22 cellular contexts compared by ENCODE assay signal in the genomic region with DNA sequence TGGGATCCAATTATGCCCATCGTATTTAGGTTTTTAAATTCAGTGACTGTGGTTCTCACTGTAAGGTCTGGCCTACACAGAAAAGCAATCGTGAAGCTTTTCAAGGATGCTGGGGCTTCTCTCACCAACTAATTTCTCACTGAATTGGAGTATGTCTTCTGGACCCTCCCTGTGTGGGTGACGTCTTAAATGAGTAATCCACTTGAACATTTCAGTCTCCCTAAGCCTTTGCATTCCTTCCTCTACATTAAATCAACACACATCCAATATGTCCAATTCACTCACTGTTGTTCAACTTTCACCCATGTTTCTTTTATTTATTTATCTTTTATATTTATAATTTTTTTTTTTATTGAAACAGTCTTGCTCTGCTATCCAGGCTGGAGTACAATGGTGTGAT. TPM values are rescaled to one million over a fixed set of nuclear protein-coding genes. Genes with fewer than 3 reads are reported as not detected.
DNase-seq lines count a peak whose midpoint lies in the region; ATAC-seq, FAIRE-seq and TF ChIP-seq lines count a peak whose summit lies in the region.
"Had no signal": no experiment of that assay in that cellular context is flagged by ENCODE, and none has a peak within 500 bp of the region (broad histone marks: within the 10 kb centered on the region; RNA-seq: fewer than 3 reads in every experiment).

No MANE protein-coding gene starts in this region.

- TF ChIP-seq CTCF in AG04450 (IDR thresholded peaks at IDR 0.05; ENCODE audit: low read depth, low read length) (no peak), astrocyte (IDR thresholded peaks at IDR 0.05; ENCODE audit: insufficient read depth, low read depth, low read length) (no peak), gastrocnemius medialis (IDR thresholded peaks at IDR 0.05 in 4 of 5, conservative IDR thresholded peaks at IDR 0.05 in 1 of 5) (no peak)

- no peaks in the 10 kb centered on the region for H3K9me3 ChIP-seq in AG04450 (ENCODE audit: control insufficient read depth, insufficient read depth, low read length)
- H3K9me3 ChIP-seq in HUES48 (ENCODE audit: control insufficient read depth, insufficient read depth, low read length), result no peaks in the 10 kb centered on the region
- H3K9me3 ChIP-seq in astrocyte (ENCODE audit: insufficient read depth, low read depth, low read length), result no peaks in the 10 kb centered on the region
- no peaks in the 10 kb centered on the region for H3K9me3 ChIP-seq in iPS DF 6.9 (ENCODE audit: control insufficient read depth, insufficient read depth, low read length)
- no peaks in the 10 kb centered on the region for H3K9me3 ChIP-seq in gastrocnemius medialis
- H3K9me3 ChIP-seq: Caco-2, SJSA1 had no signal

- H3K4me3 Mint-ChIP-seq in astrocyte (ENCODE audit: unreplicated experiment), result no peak overlapping the region
- H3K4me3 Mint-ChIP-seq: B cell, HFFc6, IgD-negative memory B cell had no signal

- no peak overlapping the region for H2AFZ ChIP-seq in astrocyte (ENCODE audit: low read depth, low read length)
- H2AFZ ChIP-seq: PC-9 had no signal

- no peak overlapping the region for H3K4me2 ChIP-seq in astrocyte (ENCODE audit: low read length)
- H3K4me2 ChIP-seq: PC-9 had no signal

- no peak overlapping the region for H3K27ac ChIP-seq in AG04450 (ENCODE audit: low read depth, low read length)
- H3K27ac ChIP-seq in HUES48 (ENCODE audit: low read depth, low read length), result peak overlapping the region; percentile 97
- no peak overlapping the region for H3K27ac ChIP-seq in astrocyte (ENCODE audit: low read depth, low read length)
- peak overlapping the region; percentile 55 for H3K27ac ChIP-seq in iPS DF 6.9 (ENCODE audit: low read length)
- no peak overlapping the region for H3K27ac ChIP-seq in gastrocnemius medialis
- H3K27ac ChIP-seq: 22Rv1, PC-9, SJSA1 had no signal

- H3K36me3 Mint-ChIP-seq in astrocyte (ENCODE audit: low read depth, unreplicated experiment), result no peaks in the 10 kb centered on the region

- H3K4me1 ChIP-seq in HUES48 (ENCODE audit: control insufficient read depth, insufficient read depth, low read length) (peaks cover 48% of the 10 kb centered on the region), astrocyte (ENCODE audit: insufficient read depth, low read length) (no peaks in the 10 kb centered on the region), iPS DF 6.9 (ENCODE audit: control insufficient read depth, insufficient read depth, low read length) (peaks cover 11% of the 10 kb centered on the region), gastrocnemius medialis (no peaks in the 10 kb centered on the region)
- H3K4me1 ChIP-seq: Caco-2, SJSA1 had no signal

- no peak for FAIRE-seq in astrocyte (lab: Jason Lieb, UNC)
- FAIRE-seq: GM12891 had no signal

- H3K27ac Mint-ChIP-seq in astrocyte (ENCODE audit: unreplicated experiment), result peak overlapping the region; percentile 34
- H3K27ac Mint-ChIP-seq: B cell, HFFc6, IgD-negative memory B cell had no signal

- no peak overlapping the region for H3K9ac ChIP-seq in HUES48 (ENCODE audit: low read depth, low read length)
- H3K9ac ChIP-seq in astrocyte (ENCODE audit: low read length), result no peak overlapping the region

- WGBS in iPS DF 6.9 (ENCODE audit: insufficient coverage, insufficient read length), result no CpG with 5 or more reads among the region's 3 CpGs

- H3K27me3 Mint-ChIP-seq in astrocyte (ENCODE audit: low read depth, unreplicated experiment), result peaks cover 8% of the 10 kb centered on the region

- intact Hi-C loops in gastrocnemius medialis (cut with DNase I; ENCODE audit: low total_unique reads), result no loop called here

- no peaks in the 10 kb centered on the region for H3K79me2 ChIP-seq in astrocyte (ENCODE audit: insufficient read depth, low read length)

- H3K4me1 Mint-ChIP-seq in astrocyte (ENCODE audit: low read depth, unreplicated experiment), result peaks cover 3% of the 10 kb centered on the region
- H3K4me1 Mint-ChIP-seq: B cell, IgD-negative memory B cell had no signal

- H3K36me3 ChIP-seq in HUES48 (ENCODE audit: control insufficient read depth, insufficient read depth, low read length) (no peaks in the 10 kb centered on the region), astrocyte (ENCODE audit: insufficient read depth, low read length) (no peaks in the 10 kb centered on the region), iPS DF 6.9 (ENCODE audit: control insufficient read depth, insufficient read depth, low read length) (no peaks in the 10 kb centered on the region), gastrocnemius medialis (no peaks in the 10 kb centered on the region)
- H3K36me3 ChIP-seq: SJSA1 had no signal

- H3K4me3 ChIP-seq in AG04450 (ENCODE audit: low read depth, low read length) (no peak overlapping the region), HUES48 (ENCODE audit: low read depth, low read length) (no peak overlapping the region), astrocyte (ENCODE audit: insufficient read depth, low read depth, low read length) (no peak overlapping the region), iPS DF 6.9 (ENCODE audit: low read length) (no peak overlapping the region), gastrocnemius medialis (no peak overlapping the region)
- H3K4me3 ChIP-seq: PC-9, SJSA1 had no signal

- H3K27me3 ChIP-seq in AG04450 (ENCODE audit: control insufficient read depth, insufficient read depth, low read length) (peaks cover 7% of the 10 kb centered on the region), HUES48 (ENCODE audit: control insufficient read depth, insufficient read depth, low read length) (no peaks in the 10 kb centered on the region), astrocyte (ENCODE audit: insufficient read depth, low read length) (no peaks in the 10 kb centered on the region), iPS DF 6.9 (ENCODE audit: control insufficient read depth, insufficient read depth, low read length) (no peaks in the 10 kb centered on the region), gastrocnemius medialis (no peaks in the 10 kb centered on the region)
- H3K27me3 ChIP-seq: SJSA1 had no signal

- no peak for ATAC-seq in gastrocnemius medialis

- H4K20me1 ChIP-seq in astrocyte (ENCODE audit: insufficient read depth, low read length), result no peaks in the 10 kb centered on the region

- peak; percentile 18 for DNase-seq in AG04450 (ENCODE audit: low read depth, low spot score)
- peak; percentile 65 for DNase-seq in astrocyte (ENCODE audit: low read depth)
- DNase-seq in iPS DF 6.9 (ENCODE audit: low read depth, low spot score), result no peak
- no peak for DNase-seq in gastrocnemius medialis
- DNase-seq in stimulated activated CD4-positive, alpha-beta T cell treated with anti-CD3 and anti-CD28 coated beads, Interleukin-1b, Interleukin-23, amount 100 ng/mL, for 48 hours, result no peak
- no peak for DNase-seq in NOMO-1 treated with dmso at 0.1 percent for 144 hours (lab: John Stamatoyannopoulos, UW; ENCODE audit: unreplicated experiment)
- no peak for DNase-seq in ACHN
- DNase-seq: Caco-2, DMS153, HFFc6, Karpas-422, NCI-H1417 treated with DMSO at 0.1 percent for 48 hours, NCI-H187 treated with DMSO at 0.1 percent for 48 hours, NCI-H226, NCI-H524 treated with DMSO at 0.1 percent for 48 hours, PC-9 had no signal

- no peak for TF ChIP-seq POLR2A in gastrocnemius medialis (IDR thresholded peaks at IDR 0.05)

- POLR2A ChIA-PET in AG04450 (lab: Yijun Ruan, JAX), result no interaction called here

- in situ Hi-C loops in gastrocnemius medialis (cut with MboI; ENCODE audit: low sequenced_read_pairs in 4 of 4) (no loop called here), ACHN (cut with HindIII; ENCODE audit: low pct_ligation_motif_present, low pct_unique_long_range_greater_than_20kb, low sequenced_read_pairs) (no loop called here)

- no peaks in the 10 kb centered on the region for H3K9me3 Mint-ChIP-seq in astrocyte (ENCODE audit: unreplicated experiment)
- H3K9me3 Mint-ChIP-seq: HFFc6 had no signal

- CTCF ChIA-PET in AG04450 (lab: Charles Lee), result interaction anchor here (0.6 to 3.2 kb wide), 2 partner anchors 9 to 11 kb away, joined by 4 to 20 read pairs; partner anchors contain the start of gene BTF3

RNA-seq across cellular contexts. Expression of gene BTF3, which starts 12.5 kb away (rescaled TPM):
- 707 and 755 TPM in 2 replicates for polyA plus RNA-seq in AG04450 (2011; rRNA removed)
- 359 and 427 TPM in 2 replicates for polyA minus RNA-seq in AG04450 (2011; rRNA and poly(A)+ RNA removed)
- total RNA-seq in astrocyte, result 475 and 524 TPM in 2 replicates
- total RNA-seq in gastrocnemius medialis, result 100 to 1,000 TPM; 517 to 641 (median 546) TPM

RNA-seq across cellular contexts. Expression of gene FOXD1, which starts 37.1 kb away (rescaled TPM):
- polyA plus RNA-seq in AG04450 (2011; rRNA removed), result 7.5 and 8.4 TPM in 2 replicates
- 3.7 and 3.9 TPM in 2 replicates for polyA minus RNA-seq in AG04450 (2011; rRNA and poly(A)+ RNA removed)
- total RNA-seq in astrocyte (13.5 and 16.9 TPM in 2 replicates), gastrocnemius medialis (under 1 TPM in 3 of 4 donors, not detected in 1; 0.33 to 0.49 (median 0.41) TPM)
- polyA plus RNA-seq: IgD-negative memory B cell had no signal

Comparison
In these comparisons a context has a peak if more than half of its experiments do, and no peak if none do; other contexts are left out.
1. DNase-seq: peak in AG04450 (single experiment) and astrocyte (single experiment); none in iPS DF 6.9 (single experiment), gastrocnemius medialis (0 of 2), stimulated activated CD4-positive, alpha-beta T cell treated with anti-CD3 and anti-CD28 coated beads, Interleukin-1b, Interleukin-23, amount 100 ng/mL, for 48 hours (single experiment), NOMO-1 treated with dmso at 0.1 percent for 144 hours (single experiment) and ACHN (single experiment).
2. H3K27ac ChIP-seq: peak in HUES48 (single experiment) and iPS DF 6.9 (single experiment); none in AG04450 (single experiment), astrocyte (single experiment) and gastrocnemius medialis (0 of 4).